Comparison of ENCODE assay signal across 1 cellular context in the genomic region with DNA sequence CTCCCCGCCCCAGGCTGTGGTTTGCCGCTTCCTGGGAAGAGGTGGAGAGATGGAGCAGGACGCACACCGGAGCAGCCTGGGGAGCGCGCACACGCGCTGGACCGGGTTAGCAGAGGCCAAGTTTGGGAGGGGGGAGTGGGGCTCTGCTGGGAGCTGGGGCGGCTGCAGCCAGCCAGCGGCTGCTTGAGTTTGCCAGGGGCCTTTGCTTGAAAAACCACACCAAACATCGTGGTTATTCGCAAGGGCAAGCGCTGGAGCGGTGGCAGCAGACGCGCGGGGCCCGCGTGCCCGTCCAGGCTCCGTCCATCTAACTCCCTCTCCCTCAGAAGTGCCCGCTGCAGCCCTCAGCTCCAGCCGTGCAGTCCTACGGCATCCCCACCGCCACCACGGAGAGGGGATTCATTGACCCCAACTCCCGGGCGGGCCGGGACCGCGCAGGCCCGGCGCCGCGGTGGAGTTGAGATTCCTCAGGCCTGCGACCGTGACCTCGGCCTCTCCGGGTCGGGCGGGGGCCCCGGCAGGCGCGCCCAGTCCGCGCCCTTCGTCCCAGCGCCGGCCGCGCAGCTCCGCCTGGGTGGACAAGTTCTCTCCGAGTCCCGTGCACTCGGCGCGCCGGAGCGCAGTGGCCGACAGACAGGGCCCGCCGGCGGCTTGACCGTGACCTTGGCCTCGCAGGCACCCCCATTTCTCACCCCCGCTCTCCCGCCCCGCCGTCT.
TF ChIP-seq lines count a peak whose summit lies in the region.

No MANE protein-coding gene starts in this region.

TF ChIP-seq in SK-N-SH, 30 proteins besides CTCF, POLR2A, EP300 and RAD21 (continued from another document):
- TF ChIP-seq ZBTB33 (IDR thresholded peaks at IDR 0.05; ENCODE audit: borderline replicate concordance, low read depth): no peak
- TF ChIP-seq FOSL2 (IDR thresholded peaks at IDR 0.05; ENCODE audit: borderline replicate concordance, low read depth): no peak
- TF ChIP-seq TEAD4 (IDR thresholded peaks at IDR 0.05; ENCODE audit: borderline replicate concordance, insufficient read depth): no peak
- TF ChIP-seq, protein P1, sequence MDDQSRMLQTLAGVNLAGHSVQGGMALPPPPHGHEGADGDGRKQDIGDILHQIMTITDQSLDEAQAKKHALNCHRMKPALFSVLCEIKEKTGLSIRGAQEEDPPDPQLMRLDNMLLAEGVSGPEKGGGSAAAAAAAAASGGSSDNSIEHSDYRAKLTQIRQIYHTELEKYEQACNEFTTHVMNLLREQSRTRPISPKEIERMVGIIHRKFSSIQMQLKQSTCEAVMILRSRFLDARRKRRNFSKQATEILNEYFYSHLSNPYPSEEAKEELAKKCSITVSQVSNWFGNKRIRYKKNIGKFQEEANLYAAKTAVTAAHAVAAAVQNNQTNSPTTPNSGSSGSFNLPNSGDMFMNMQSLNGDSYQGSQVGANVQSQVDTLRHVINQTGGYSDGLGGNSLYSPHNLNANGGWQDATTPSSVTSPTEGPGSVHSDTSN (IDR thresholded peaks at IDR 0.05): no peak
- TF ChIP-seq, protein P2, sequence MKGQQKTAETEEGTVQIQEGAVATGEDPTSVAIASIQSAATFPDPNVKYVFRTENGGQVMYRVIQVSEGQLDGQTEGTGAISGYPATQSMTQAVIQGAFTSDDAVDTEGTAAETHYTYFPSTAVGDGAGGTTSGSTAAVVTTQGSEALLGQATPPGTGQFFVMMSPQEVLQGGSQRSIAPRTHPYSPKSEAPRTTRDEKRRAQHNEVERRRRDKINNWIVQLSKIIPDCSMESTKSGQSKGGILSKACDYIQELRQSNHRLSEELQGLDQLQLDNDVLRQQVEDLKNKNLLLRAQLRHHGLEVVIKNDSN (IDR thresholded peaks at IDR 0.05; ENCODE audit: borderline replicate concordance, low read depth): no peak
